19 cellular contexts compared by ENCODE assay signal in the genomic region with DNA sequence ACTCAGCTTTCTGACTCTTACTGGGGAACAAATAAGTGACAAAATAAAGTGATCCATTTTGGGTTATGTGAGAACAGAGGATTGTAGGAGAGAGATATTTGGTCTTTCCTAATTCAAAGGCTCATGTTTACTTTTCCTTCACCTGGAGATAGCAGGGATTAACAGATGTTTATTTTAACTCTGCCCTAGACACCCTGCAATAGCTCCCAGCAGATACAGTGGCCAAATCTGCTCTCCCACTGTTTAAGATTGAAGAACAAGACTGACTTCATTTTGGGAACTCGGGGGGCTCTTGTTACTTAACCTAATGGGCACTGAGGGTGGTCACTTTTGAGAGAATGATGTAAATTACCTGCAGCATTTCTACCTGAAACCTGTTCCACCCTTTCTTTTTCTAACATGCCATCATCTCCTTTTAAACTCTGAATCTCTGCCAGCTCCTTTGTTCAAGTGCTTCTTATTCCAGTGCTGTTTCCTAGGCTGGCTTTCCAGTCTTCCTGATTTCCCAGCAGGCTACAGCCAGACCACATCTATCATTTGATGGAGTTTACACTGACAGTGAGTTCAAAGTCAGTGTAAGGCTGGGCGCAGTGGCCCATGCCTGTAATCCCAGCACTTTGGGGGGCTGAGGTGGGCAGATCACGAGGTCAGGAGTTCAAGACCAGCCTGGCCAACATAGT.
DNase-seq lines count a peak whose midpoint lies in the region; ATAC-seq and TF ChIP-seq lines count a peak whose summit lies in the region.
"Had no signal": no experiment of that assay in that cellular context is flagged by ENCODE, and none has a peak within 500 bp of the region (broad histone marks: within the 10 kb centered on the region; RNA-seq: fewer than 3 reads in every experiment).

No MANE protein-coding gene starts in this region.

- no peak overlapping the region for H3K4me3 ChIP-seq in HUES48 (ENCODE audit: low read depth, low read length)
- no peak overlapping the region for H3K4me3 ChIP-seq in left lung
- H3K4me3 ChIP-seq: neural progenitor cell had no signal

- DNase-seq in NCI-H1105 treated with DMSO at 0.1 percent for 48 hours (lab: John Stamatoyannopoulos, UW) (peak; percentile 25), NCI-H1105 (lab: John Stamatoyannopoulos, UW) (no peak), NCI-H510A treated with DMSO at 0.1 percent for 48 hours (lab: John Stamatoyannopoulos, UW) (peak; percentile 93), left lung (no peak), KBM-7 (no peak)
- DNase-seq: activated CD4-positive, alpha-beta T cell treated with anti-CD3 and anti-CD28 coated beads, Interleukin-2, amount 50 U/mL, for 48 hours; activated CD4-positive, CD25-positive, alpha-beta regulatory T cell; activated CD8-positive, alpha-beta memory T cell treated with anti-CD3 and anti-CD28 coated beads, Interleukin-2, amount 50 U/mL, for 48 hours; activated naive CD8-positive, alpha-beta T cell treated with anti-CD3 and anti-CD28 coated beads for 36 hours; effector CD8-positive, alpha-beta T cell; foreskin melanocyte; KG1; NCI-H226; RPMI8226 had no signal

- ATAC-seq in left lung (peak; percentile 43), HG02623 (IDR thresholded peaks at IDR 0.05; ENCODE audit: unreplicated experiment) (no peak), GM18873 (IDR thresholded peaks at IDR 0.05; ENCODE audit: low FRiP score, unreplicated experiment) (no peak)
- ATAC-seq: SK-N-SH treated with all-trans-retinoic acid at 6 μM for 48 hours had no signal

- H3K9me3 ChIP-seq in HUES48 (ENCODE audit: control insufficient read depth, insufficient read depth, low read length) (no peaks in the 10 kb centered on the region), left lung (no peaks in the 10 kb centered on the region)

- TF ChIP-seq CTCF in left lung (IDR thresholded peaks at IDR 0.05) = no peak

- in situ Hi-C loops in KBM-7 (cut with MboI; ENCODE audit: low pct_unique_long_range_greater_than_20kb, low sequenced_read_pairs) = no loop called here

- no peak overlapping the region for H3K9ac ChIP-seq in HUES48 (ENCODE audit: low read depth, low read length)
- H3K9ac ChIP-seq: neural progenitor cell had no signal

- H3K4me1 ChIP-seq in HUES48 (ENCODE audit: control insufficient read depth, insufficient read depth, low read length) = peaks cover 11% of the 10 kb centered on the region; the same call in 1 of the 2 replicates
- H3K4me1 ChIP-seq in left lung = no peaks in the 10 kb centered on the region
- H3K4me1 ChIP-seq: neural progenitor cell had no signal

- H3K27ac ChIP-seq in HUES48 (ENCODE audit: low read depth, low read length) = peak overlapping the region; percentile 61
- H3K27ac ChIP-seq in left lung = no peak overlapping the region
- H3K27ac ChIP-seq: neural progenitor cell had no signal

- H3K27me3 ChIP-seq in HUES48 (ENCODE audit: control insufficient read depth, insufficient read depth, low read length) (no peaks in the 10 kb centered on the region), left lung (no peaks in the 10 kb centered on the region)
- H3K27me3 ChIP-seq: neural progenitor cell had no signal

- intact Hi-C loops in left lung (cut with DNase I) = no loop called here

- H3K36me3 ChIP-seq in HUES48 (ENCODE audit: control insufficient read depth, insufficient read depth, low read length) (no peaks in the 10 kb centered on the region), left lung (no peaks in the 10 kb centered on the region)
- H3K36me3 ChIP-seq: neural progenitor cell had no signal

Comparison
In these comparisons a context has a peak if more than half of its experiments do, and no peak if none do; other contexts are left out.
1. DNase-seq: peak in NCI-H1105 treated with DMSO at 0.1 percent for 48 hours (single experiment) and NCI-H510A treated with DMSO at 0.1 percent for 48 hours (single experiment); none in NCI-H1105 (single experiment), left lung (0 of 2) and KBM-7 (single experiment).